ENCODE assay signal across 28 cellular contexts in genomic region chr10:105112862-105113261, GRCh38.
"Had no signal": no experiment of that assay in that cellular context is flagged by ENCODE, and none has a peak within 500 bp of the region (broad histone marks: within the 10 kb centered on the region; RNA-seq: fewer than 3 reads in every experiment).

No MANE protein-coding gene starts in this region.

- H3K27ac ChIP-seq: ovary, parathyroid adenoma, psoas muscle, right lobe of liver, sigmoid colon, stomach, thoracic aorta, thyroid gland, tibial nerve, upper lobe of left lung, vagina had no signal

- H3K9ac ChIP-seq: parathyroid adenoma had no signal

- H3K9me3 Mint-ChIP-seq: stimulated activated naive CD8-positive, alpha-beta T cell treated with anti-CD3 and anti-CD28 coated beads, Interleukin-15, Interleukin-2, amounts not matched to agents 100 ng/mL and 50 ng/mL, for 24 hours had no signal

- H3K36me3 Mint-ChIP-seq: natural killer cell treated with Interleukin-12 subunit alpha and Interleukin-12 subunit beta and Interleukin-15 and Interleukin-18, amount 100 ng/mL, for 72 hours; stimulated activated effector memory CD8-positive, alpha-beta T cell treated with anti-CD3 and anti-CD28 coated beads, Interleukin-12 subunit alpha, Interleukin-12 subunit beta, amount 100 ng/mL, for 72 hours; stimulated activated naive B cell treated with anti-CD40 and anti-IgM and Interleukin-4, amounts not matched to agents 10 μg/mL and 1 μg/mL and 100 μg/mL, for 72 hours had no signal

- H3K27me3 Mint-ChIP-seq: stimulated activated naive B cell treated with anti-CD40 and anti-IgM and Interleukin-4, amounts not matched to agents 10 μg/mL and 1 μg/mL and 100 μg/mL, for 72 hours; stimulated activated naive CD8-positive, alpha-beta T cell treated with anti-CD3 and anti-CD28 coated beads, Interleukin-15, Interleukin-2, amounts not matched to agents 100 ng/mL and 50 ng/mL, for 24 hours had no signal

- H3K27ac Mint-ChIP-seq: natural killer cell treated with Interleukin-12 subunit alpha and Interleukin-12 subunit beta and Interleukin-15 and Interleukin-18, amount 100 ng/mL, for 72 hours; nephron progenitor cell; progenitor cell of endocrine pancreas; stimulated activated effector memory CD8-positive, alpha-beta T cell treated with anti-CD3 and anti-CD28 coated beads, Interleukin-12 subunit alpha, Interleukin-12 subunit beta, amount 100 ng/mL, for 72 hours; stimulated activated naive B cell treated with anti-CD40 and anti-IgM and Interleukin-4, amounts not matched to agents 10 μg/mL and 1 μg/mL and 100 μg/mL, for 72 hours; stimulated activated naive CD8-positive, alpha-beta T cell treated with anti-CD3 and anti-CD28 coated beads, Interleukin-15, Interleukin-2, amounts not matched to agents 100 ng/mL and 50 ng/mL, for 24 hours had no signal

- H3K4me1 ChIP-seq: parathyroid adenoma, psoas muscle, right lobe of liver, sigmoid colon, stomach, thyroid gland, tibial nerve, upper lobe of left lung, vagina had no signal

- H3K9me3 ChIP-seq: ovary, right lobe of liver, sigmoid colon, stomach, thoracic aorta, thyroid gland, tibial nerve, upper lobe of left lung, vagina had no signal

- H3K4me1 Mint-ChIP-seq: neural crest cell; stimulated activated effector memory CD8-positive, alpha-beta T cell treated with anti-CD3 and anti-CD28 coated beads, Interleukin-12 subunit alpha, Interleukin-12 subunit beta, amount 100 ng/mL, for 72 hours; stimulated activated naive B cell treated with anti-CD40 and anti-IgM and Interleukin-4, amounts not matched to agents 10 μg/mL and 1 μg/mL and 100 μg/mL, for 72 hours had no signal

- H3K79me2 ChIP-seq: parathyroid adenoma had no signal

- H3K36me3 ChIP-seq: ovary, right lobe of liver, sigmoid colon, stomach, thoracic aorta, thyroid gland, tibial nerve, upper lobe of left lung, vagina had no signal

- ATAC-seq: natural killer cell treated with Interleukin-12 subunit alpha and Interleukin-12 subunit beta and Interleukin-15 and Interleukin-18, amount 100 ng/mL, for 72 hours; psoas muscle; right cardiac atrium; right lobe of liver; stimulated activated effector memory CD8-positive, alpha-beta T cell treated with anti-CD3 and anti-CD28 coated beads, Interleukin-12 subunit alpha, Interleukin-12 subunit beta, amount 100 ng/mL, for 72 hours; stimulated activated naive B cell treated with anti-CD40 and anti-IgM and Interleukin-4, amounts not matched to agents 10 μg/mL and 1 μg/mL and 100 μg/mL, for 72 hours had no signal

- H3K4me3 ChIP-seq: ovary, psoas muscle, right lobe of liver, sigmoid colon, stomach, thoracic aorta, thyroid gland, tibial nerve, upper lobe of left lung, vagina had no signal

- H3K27me3 ChIP-seq: ovary, right lobe of liver, sigmoid colon, stomach, thyroid gland, tibial nerve, upper lobe of left lung, vagina had no signal

- DNase-seq: nephron progenitor cell; occipital lobe; ovary; posterior cingulate gyrus; psoas muscle; right cardiac atrium; right lobe of liver; sigmoid colon; small intestine; stimulated activated CD4-positive, alpha-beta T cell treated with anti-CD3 and anti-CD28 coated beads, Interleukin-15, amount 100 ng/mL, for 24 hours; stimulated activated CD4-positive, alpha-beta T cell treated with anti-CD3 and anti-CD28 coated beads, Interleukin-2, amount 100 ng/mL, for 24 hours; stimulated activated CD4-positive, alpha-beta T cell treated with anti-CD3 and anti-CD28 coated beads, Interleukin-2, amount 100 ng/mL, for 48 hours; stimulated activated CD4-positive, alpha-beta T cell treated with anti-CD3 and anti-CD28 coated beads, Interleukin-4, amount 100 ng/mL, for 24 hours; stimulated activated naive B cell treated with anti-CD40 and anti-IgM and Interleukin-4, amounts not matched to agents 10 μg/mL and 1 μg/mL and 100 μg/mL, for 72 hours; stimulated activated naive CD4-positive, alpha-beta T cell treated with Interleukin-2 at 50 U/mL for 16 hours; stomach; thyroid gland; trophoblast cell; upper lobe of left lung had no signal

- H2AFZ ChIP-seq: parathyroid adenoma had no signal

- H3K4me3 Mint-ChIP-seq: natural killer cell treated with Interleukin-12 subunit alpha and Interleukin-12 subunit beta and Interleukin-15 and Interleukin-18, amount 100 ng/mL, for 72 hours; nephron progenitor cell; neural crest cell; stimulated activated effector memory CD8-positive, alpha-beta T cell treated with anti-CD3 and anti-CD28 coated beads, Interleukin-12 subunit alpha, Interleukin-12 subunit beta, amount 100 ng/mL, for 72 hours; stimulated activated naive B cell treated with anti-CD40 and anti-IgM and Interleukin-4, amounts not matched to agents 10 μg/mL and 1 μg/mL and 100 μg/mL, for 72 hours; stimulated activated naive CD8-positive, alpha-beta T cell treated with anti-CD3 and anti-CD28 coated beads, Interleukin-15, Interleukin-2, amounts not matched to agents 100 ng/mL and 50 ng/mL, for 24 hours had no signal
